Comparison of ENCODE assay signal across 8 cellular contexts in the genomic region with DNA sequence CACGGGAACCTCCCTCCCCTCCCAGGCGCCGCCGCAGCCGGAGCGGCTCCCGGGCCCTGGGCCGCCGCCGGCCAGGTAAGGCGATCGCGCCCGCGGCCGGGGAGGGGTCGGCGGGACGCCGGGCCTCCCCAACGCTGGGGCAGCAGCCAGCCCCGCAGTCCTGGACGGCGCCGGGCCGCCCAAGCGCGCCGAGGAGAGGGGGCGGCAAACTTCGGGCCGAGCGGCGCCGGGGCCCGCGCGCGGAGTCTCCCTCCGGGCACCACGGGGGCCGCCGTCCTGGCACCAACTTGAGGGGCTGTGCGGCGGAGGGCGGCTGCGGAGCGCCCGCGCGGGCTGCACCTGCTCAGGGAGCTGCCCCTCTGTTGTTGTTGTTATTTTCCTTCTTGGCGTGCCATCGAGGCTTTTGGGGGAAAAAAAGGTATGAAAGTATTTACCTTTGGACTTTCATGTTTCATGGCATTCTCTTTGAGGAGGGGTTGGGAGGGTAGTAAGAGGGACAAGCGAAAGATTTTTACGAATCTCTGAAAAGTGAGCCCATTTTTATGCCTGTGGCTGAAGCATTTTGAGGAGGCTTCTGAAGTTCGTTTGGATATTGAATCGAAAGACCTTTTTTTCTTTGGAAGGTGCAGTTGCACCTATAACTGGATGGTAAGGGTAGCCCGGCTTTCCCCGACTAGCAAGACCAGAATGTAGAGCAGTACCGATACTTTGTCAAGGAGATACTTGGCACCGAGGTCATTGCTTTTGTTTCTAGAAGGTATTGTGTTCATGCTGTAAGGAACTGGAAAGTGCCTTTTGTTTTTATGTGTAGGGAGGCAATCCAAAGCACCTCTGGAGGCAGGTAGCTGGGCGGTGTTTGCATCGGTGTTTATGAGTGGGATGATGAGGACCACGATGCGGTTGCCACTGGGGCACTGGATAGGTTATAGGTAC. TPM values are rescaled to one million over a fixed set of nuclear protein-coding genes. Genes with fewer than 3 reads are reported as not detected.
DNase-seq lines count a peak whose midpoint lies in the region; ATAC-seq and TF ChIP-seq lines count a peak whose summit lies in the region.

TSS of gene RNF182 (plus strand) at position 4 of the 933 bp plus-strand sequence. CDS start 52,168 bp downstream, outside the sequence.

- no peak for TF ChIP-seq EP300 in gastroesophageal sphincter (IDR thresholded peaks at IDR 0.05)

- peaks cover 14% of the 10 kb centered on the region for H3K4me1 Mint-ChIP-seq in activated T-cell treated with anti-CD3 and anti-CD28 coated beads, Interleukin-2, amount 50 U/mL, for 4 hours (ENCODE audit: low read depth)

- H2AFZ ChIP-seq in Loucy (ENCODE audit: low read length), result peak within 1 kb of the TSS; percentile 74

- H3K36me3 ChIP-seq in Loucy (ENCODE audit: insufficient read depth, low read length) (no peaks in the 10 kb centered on the region), gastroesophageal sphincter (no peaks in the 10 kb centered on the region)

- H3K4me1 ChIP-seq in Loucy (ENCODE audit: insufficient read depth, low read length, poor library complexity, severe bottlenecking), result no peaks in the 10 kb centered on the region
- peaks cover 0 to 18% (median 0%) of the 10 kb centered on the region in 3 donors for H3K4me1 ChIP-seq in gastroesophageal sphincter

- no peaks in the 10 kb centered on the region for H4K20me1 ChIP-seq in Loucy (ENCODE audit: insufficient read depth, low read length, poor library complexity, severe bottlenecking)

- H3K79me2 ChIP-seq in Loucy (ENCODE audit: insufficient read depth, low read length), result no peaks in the 10 kb centered on the region

- peak within 1 kb of the TSS in 1 of 4 donors; percentile 20 for H3K27ac ChIP-seq in gastroesophageal sphincter

- H3K4me3 ChIP-seq in Loucy (ENCODE audit: low read length, poor library complexity, severe bottlenecking) (peak within 1 kb of the TSS; percentile 67), gastroesophageal sphincter (peak within 1 kb of the TSS; percentile 28 to 53)

- no peaks in the 10 kb centered on the region for H3K36me3 Mint-ChIP-seq in activated T-cell treated with anti-CD3 and anti-CD28 coated beads, Interleukin-2, amount 50 U/mL, for 4 hours (ENCODE audit: insufficient read depth)

- peak; percentile 28 to 32 for ATAC-seq in activated T-cell treated with anti-CD3 and anti-CD28 coated beads, Interleukin-2, amount 50 U/mL, for 4 hours
- no peak for ATAC-seq in gastroesophageal sphincter
- ATAC-seq in HG03460 (IDR thresholded peaks at IDR 0.05; ENCODE audit: unreplicated experiment), result no peak
- no peak for ATAC-seq in HG02870 (IDR thresholded peaks at IDR 0.05; ENCODE audit: unreplicated experiment)

- H3F3A ChIP-seq in Loucy (ENCODE audit: low read depth), result no peaks in the 10 kb centered on the region

- no peaks in the 10 kb centered on the region for H3K9me3 ChIP-seq in Loucy (ENCODE audit: insufficient read depth, low read depth, low read length)
- no peaks in the 10 kb centered on the region for H3K9me3 ChIP-seq in gastroesophageal sphincter

- peak; percentile 15 for DNase-seq in ELR (ENCODE audit: low read depth)
- DNase-seq in activated T-cell treated with anti-CD3 and anti-CD28 coated beads, Interleukin-2, amount 50 U/mL, for 4 hours, result no peak
- DNase-seq in renal cortical epithelial cell (ENCODE audit: low read depth), result peak; percentile 15
- DNase-seq in HK-2 (ENCODE audit: unreplicated experiment), result no peak

- 6% methylated on average over 8 to 11 of the region's 65 CpGs for WGBS in gastroesophageal sphincter (ENCODE audit: low coverage in 1 of 2), 2 donors

- H3K4me3 Mint-ChIP-seq in activated T-cell treated with anti-CD3 and anti-CD28 coated beads, Interleukin-2, amount 50 U/mL, for 4 hours, result peak within 1 kb of the TSS; percentile 77

- no peaks in the 10 kb centered on the region for H3K9me2 ChIP-seq in Loucy (replicated peaks; ENCODE audit: low read depth, low read length)

- peaks cover 66% of the 10 kb centered on the region for H3K27me3 Mint-ChIP-seq in activated T-cell treated with anti-CD3 and anti-CD28 coated beads, Interleukin-2, amount 50 U/mL, for 4 hours (ENCODE audit: low read depth)

- TF ChIP-seq POLR2A in gastroesophageal sphincter (IDR thresholded peaks at IDR 0.05), result no peak

- H3K9ac ChIP-seq in Loucy (ENCODE audit: low read depth, low read length, poor library complexity, severe bottlenecking), result no peak within 1 kb of the TSS

- H3K27me3 ChIP-seq in Loucy (ENCODE audit: insufficient read depth, low read length, poor library complexity, severe bottlenecking) (peaks cover 26% of the 10 kb centered on the region), gastroesophageal sphincter (peaks cover 65% of the 10 kb centered on the region)

- TF ChIP-seq CTCF in Loucy (conservative IDR thresholded peaks at IDR 0.05; ENCODE audit: low read length) (no peak), gastroesophageal sphincter (IDR thresholded peaks at IDR 0.05) (no peak)

- H3K4me2 ChIP-seq in Loucy (ENCODE audit: low read depth, low read length, poor library complexity, severe bottlenecking), result peak within 1 kb of the TSS; percentile 73

- no peaks in the 10 kb centered on the region for H3K9me3 Mint-ChIP-seq in activated T-cell treated with anti-CD3 and anti-CD28 coated beads, Interleukin-2, amount 50 U/mL, for 4 hours

RNA-seq across cellular contexts. Expression of gene RNF182, which starts in this region (rescaled TPM):
- under 1 TPM in 1 of 3 donors, not detected in 2; 0.08 TPM for total RNA-seq in activated T-cell treated with anti-CD3 and anti-CD28 coated beads, Interleukin-2, amount 50 U/mL, for 4 hours
- total RNA-seq in gastroesophageal sphincter (1 to 10 TPM in 1 of 4 donors, under 1 TPM in 2, not detected in 1; 0.16 to 1.3 (median 0.27) TPM), renal cortical epithelial cell (10.8 and 17.7 TPM in 2 replicates)

Comparison
In these comparisons a context has a peak if more than half of its experiments do, and no peak if none do; other contexts are left out.
1. Peak in ATAC-seq in activated T-cell treated with anti-CD3 and anti-CD28 coated beads, Interleukin-2, amount 50 U/mL, for 4 hours; RNA of the gene not detected or under 1 TPM.
2. DNase-seq: peak in ELR (single experiment) and renal cortical epithelial cell (single experiment); none in activated T-cell treated with anti-CD3 and anti-CD28 coated beads, Interleukin-2, amount 50 U/mL, for 4 hours (single experiment) and HK-2 (single experiment).